ENCODE assay signal across 29 cellular contexts in genomic region chr3:62246985-62247384, GRCh38.
"Had no signal": no experiment of that assay in that cellular context is flagged by ENCODE, and none has a peak within 500 bp of the region (broad histone marks: within the 10 kb centered on the region; RNA-seq: fewer than 3 reads in every experiment).

No MANE protein-coding gene starts in this region.

- H3K36me3 ChIP-seq: colonic mucosa, esophagus squamous epithelium, lower lobe of right lung had no signal

- H3K27me3 ChIP-seq: colonic mucosa, esophagus squamous epithelium, gastrocnemius medialis, heart right ventricle had no signal

- H3K27ac ChIP-seq: colonic mucosa, epithelial cell of prostate, esophagus squamous epithelium, gastrocnemius medialis, heart right ventricle, left ventricle myocardium inferior, lower lobe of right lung had no signal

- H3K27me3 Mint-ChIP-seq: effector memory CD8-positive, alpha-beta T cell had no signal

- H3K9me3 Mint-ChIP-seq: dendritic cell treated with granulocyte-macrophage colony-stimulating factor and Interleukin-4, amounts not matched to agents 40 ng/mL and 50 ng/mL, for 4 days; effector memory CD8-positive, alpha-beta T cell; endodermal cell; mesothelial cell of epicardium had no signal

- DNase-seq: colonic mucosa; cortex of kidney; effector CD8-positive, alpha-beta T cell; effector memory CD8-positive, alpha-beta T cell; endodermal cell; erythroblast; esophagus squamous epithelium; foreskin fibroblast; foreskin melanocyte; gastrocnemius medialis; glutamatergic neuron; head of caudate nucleus; heart right ventricle; hippocampal formation; immature natural killer cell; islet precursor cell; kidney; kidney glomerular epithelial cell; left colon; left ventricle myocardium inferior; lower lobe of right lung; mesenchymal stem cell; mucosa of descending colon; naive B cell had no signal

- H3K4me1 Mint-ChIP-seq: immature natural killer cell, naive B cell had no signal

- H3K9me3 ChIP-seq: colonic mucosa, esophagus squamous epithelium, gastrocnemius medialis, heart right ventricle, left ventricle myocardium inferior, lower lobe of right lung, mucosa of descending colon had no signal

- H3K4me3 ChIP-seq: colonic mucosa, esophagus squamous epithelium, gastrocnemius medialis, heart right ventricle, left ventricle myocardium inferior, lower lobe of right lung, mucosa of descending colon had no signal

- H3K27ac Mint-ChIP-seq: dendritic cell treated with granulocyte-macrophage colony-stimulating factor and Interleukin-4, amounts not matched to agents 40 ng/mL and 50 ng/mL, for 4 days; effector memory CD8-positive, alpha-beta T cell; endodermal cell; immature natural killer cell; mesothelial cell of epicardium; naive B cell had no signal

- H3K36me3 Mint-ChIP-seq: immature natural killer cell, mesothelial cell of epicardium, naive B cell had no signal

- H3K4me3 Mint-ChIP-seq: dendritic cell treated with granulocyte-macrophage colony-stimulating factor and Interleukin-4, amounts not matched to agents 40 ng/mL and 50 ng/mL, for 4 days; effector memory CD8-positive, alpha-beta T cell; endodermal cell; immature natural killer cell; mesothelial cell of epicardium; naive B cell had no signal

- H3K4me1 ChIP-seq: colonic mucosa, lower lobe of right lung had no signal

- ATAC-seq: effector memory CD8-positive, alpha-beta T cell; esophagus mucosa; gastrocnemius medialis; heart right ventricle; left colon; left lobe of liver; lower lobe of right lung; mucosa of descending colon had no signal
